Comparison of ENCODE assay signal across 8 cellular contexts in the genomic region with DNA sequence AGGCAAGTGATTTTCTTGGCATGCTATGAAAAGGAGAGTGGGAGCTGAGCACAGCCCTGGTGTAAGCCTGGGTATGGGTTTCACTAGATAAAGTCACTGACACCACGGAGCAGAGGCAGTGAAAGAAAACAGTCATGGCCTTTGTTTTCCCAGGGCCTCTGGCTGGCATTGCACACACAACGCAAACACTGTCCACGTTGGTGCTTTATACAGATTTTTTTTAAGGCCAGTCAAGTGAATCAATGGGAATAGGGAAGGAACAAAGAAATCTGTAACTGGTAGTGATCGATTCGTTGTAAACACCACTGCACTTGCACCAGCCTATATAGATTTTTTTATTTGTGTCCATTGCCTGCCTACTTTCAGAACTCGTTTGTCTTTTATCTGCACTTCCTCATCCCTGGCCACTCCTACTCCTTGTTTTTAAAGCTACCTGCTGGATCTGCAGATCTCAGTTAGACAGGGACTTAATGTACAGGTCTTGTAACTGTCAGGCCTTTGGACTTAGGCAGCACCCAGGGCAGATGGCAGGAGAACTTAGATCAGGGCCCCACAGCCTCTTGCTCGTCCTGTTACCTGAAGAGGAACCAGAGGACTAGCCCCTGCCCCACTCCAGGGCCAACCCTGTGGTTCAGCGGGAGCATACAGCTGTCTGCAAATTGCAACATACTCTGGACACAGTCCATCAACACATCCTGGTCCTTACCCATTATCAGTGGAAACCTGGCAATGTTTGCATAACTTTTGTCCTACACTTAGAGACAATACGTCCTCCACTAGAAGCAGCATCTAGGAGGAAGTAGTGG. TPM values are rescaled to one million over a fixed set of nuclear protein-coding genes. Genes with fewer than 3 reads are reported as not detected.
A peak's percentile ranks its signal among the peaks of the same experiment; 100 is the strongest.
DNase-seq lines count a peak whose midpoint lies in the region; ATAC-seq and TF ChIP-seq lines count a peak whose summit lies in the region.

No MANE protein-coding gene starts in this region.

- H3K4me3 ChIP-seq in OCI-LY1 (ENCODE audit: low read depth, low read length, poor library complexity, severe bottlenecking) = no peak overlapping the region
- no peak overlapping the region for H3K4me3 ChIP-seq in muscle layer of duodenum (ENCODE audit: low read depth in 1 of 2, low read length in 2 of 2)

- no peaks in the 10 kb centered on the region for H3K79me2 ChIP-seq in OCI-LY1 (ENCODE audit: insufficient read depth, low read length)

- H3K9ac ChIP-seq in OCI-LY1 (ENCODE audit: low read length) = no peak overlapping the region

- 0 out of 2 replicates have a peak overlapping the region, but pooled peaks have one; percentile 7 for H2AFZ ChIP-seq in OCI-LY1 (ENCODE audit: low read length)

- H3K27me3 Mint-ChIP-seq in endothelial cell (ENCODE audit: unreplicated experiment) = no peaks in the 10 kb centered on the region
- no peaks in the 10 kb centered on the region for H3K27me3 Mint-ChIP-seq in CD4-positive, alpha-beta T cell

- no peak overlapping the region for H3K4me3 Mint-ChIP-seq in endothelial cell (ENCODE audit: unreplicated experiment)
- H3K4me3 Mint-ChIP-seq in CD4-positive, alpha-beta T cell = no peak overlapping the region

- no peak for TF ChIP-seq CTCF in OCI-LY1 (IDR thresholded peaks at IDR 0.05; ENCODE audit: low read length)
- TF ChIP-seq CTCF in endothelial cell (IDR thresholded peaks at IDR 0.05; ENCODE audit: unreplicated experiment) = no peak
- TF ChIP-seq CTCF in CD4-positive, alpha-beta T cell (IDR thresholded peaks at IDR 0.05) = no peak

- H3K36me3 ChIP-seq in OCI-LY1 (ENCODE audit: insufficient read depth, low read length) (no peaks in the 10 kb centered on the region), muscle layer of duodenum (ENCODE audit: control insufficient read depth in 1 of 2, insufficient read depth in 2 of 2, low read length in 2 of 2) (no peaks in the 10 kb centered on the region)

- H3K4me1 Mint-ChIP-seq in endothelial cell (ENCODE audit: unreplicated experiment) = peaks cover 52% of the 10 kb centered on the region
- H3K4me1 Mint-ChIP-seq in CD4-positive, alpha-beta T cell (ENCODE audit: low read depth) = peaks cover 7% of the 10 kb centered on the region

- no peak for ATAC-seq in GM21447 (IDR thresholded peaks at IDR 0.05; ENCODE audit: unreplicated experiment)
- ATAC-seq in CD4-positive, alpha-beta T cell (ENCODE audit: poor library complexity) = no peak

- DNase-seq in GDM1 (lab: John Stamatoyannopoulos, UW) (peak; percentile 7), endothelial cell (ENCODE audit: low spot score) (peak; percentile 27), GM19240 (ENCODE audit: insufficient read length, low spot score) (no peak)
- no peak for DNase-seq in stimulated activated CD8-positive, alpha-beta memory T cell treated with anti-CD3 and anti-CD28 coated beads, Interleukin-4, amount 100 ng/mL, for 48 hours
- no peak for DNase-seq in CD4-positive, alpha-beta T cell

- intact Hi-C loops in CD4-positive, alpha-beta T cell (cut with DNase I, micrococcal nuclease) = loop anchor here (5.0 kb wide), 2 partner anchors 33 to 83 kb away; a partner anchor contains a TSS

- peaks cover 17% of the 10 kb centered on the region for H3K4me1 ChIP-seq in OCI-LY1 (ENCODE audit: insufficient read depth, low read length, severe bottlenecking)
- H3K4me1 ChIP-seq in muscle layer of duodenum (ENCODE audit: control insufficient read depth in 1 of 2, insufficient read depth in 2 of 2, low read length in 2 of 2) = peaks cover 16 to 18% of the 10 kb centered on the region in 2 donors

- no peak overlapping the region for H3K4me2 ChIP-seq in OCI-LY1 (ENCODE audit: low read length)

- H3K27me3 ChIP-seq in OCI-LY1 (ENCODE audit: insufficient read depth, low read length) (no peaks in the 10 kb centered on the region), muscle layer of duodenum (ENCODE audit: low read depth, low read length) (no peaks in the 10 kb centered on the region)
- no peaks in the 10 kb centered on the region for H3K27me3 ChIP-seq in CD4-positive, alpha-beta T cell (ENCODE audit: control insufficient read depth, insufficient read depth, low read length)

- H3K9me3 ChIP-seq in OCI-LY1 (ENCODE audit: low read length) (no peaks in the 10 kb centered on the region), muscle layer of duodenum (ENCODE audit: control insufficient read depth in 1 of 2, low read length in 2 of 2) (no peaks in the 10 kb centered on the region)
- no peaks in the 10 kb centered on the region for H3K9me3 ChIP-seq in CD4-positive, alpha-beta T cell (ENCODE audit: control insufficient read depth, low read length)

- POLR2A ChIA-PET in CD4-positive, alpha-beta T cell (lab: Charles Lee) = interaction anchor here (1.2 kb wide), 1 partner anchor 21 kb away, joined by 3 read pairs; no protein-coding TSS in a partner anchor

- H3F3A ChIP-seq in OCI-LY1 (ENCODE audit: insufficient read depth, low read length) = no peaks in the 10 kb centered on the region

- no peaks in the 10 kb centered on the region for H3K36me3 Mint-ChIP-seq in endothelial cell (ENCODE audit: low read depth, unreplicated experiment)
- no peaks in the 10 kb centered on the region for H3K36me3 Mint-ChIP-seq in CD4-positive, alpha-beta T cell (ENCODE audit: low read depth)

- no peaks in the 10 kb centered on the region for H3K9me3 Mint-ChIP-seq in endothelial cell (ENCODE audit: unreplicated experiment)
- no peaks in the 10 kb centered on the region for H3K9me3 Mint-ChIP-seq in CD4-positive, alpha-beta T cell

- H3K27ac Mint-ChIP-seq in endothelial cell (ENCODE audit: unreplicated experiment) = peak overlapping the region; percentile 92
- no peak overlapping the region for H3K27ac Mint-ChIP-seq in CD4-positive, alpha-beta T cell

- H3K27ac ChIP-seq in OCI-LY1 (ENCODE audit: low read depth, low read length, poor library complexity, severe bottlenecking) (no peak overlapping the region), muscle layer of duodenum (ENCODE audit: low read length) (peak overlapping the region; percentile 67)
- H3K27ac ChIP-seq in CD4-positive, alpha-beta T cell (ENCODE audit: low read depth, low read length) = no peak overlapping the region

- CTCF ChIA-PET in CD4-positive, alpha-beta T cell (lab: Charles Lee) = interaction anchor here (1.7 kb wide), 1 partner anchor 8 kb away, joined by 5 read pairs; no protein-coding TSS in a partner anchor

- H4K20me1 ChIP-seq in OCI-LY1 (ENCODE audit: insufficient read depth, low read length) = no peaks in the 10 kb centered on the region

- no peaks in the 10 kb centered on the region for H3K9me2 ChIP-seq in OCI-LY1 (ENCODE audit: low read depth, low read length)

RNA-seq across cellular contexts. Expression of a gene that starts 10.6 kb away (rescaled TPM):
- total RNA-seq in endothelial cell (ENCODE audit: unreplicated experiment) = not detected
- total RNA-seq in CD4-positive, alpha-beta T cell = not detected

RNA-seq across cellular contexts. Expression of a gene that starts 34.2 kb away (rescaled TPM):
- 119 TPM for total RNA-seq in endothelial cell (ENCODE audit: unreplicated experiment)
- 10 to 100 TPM; 26.2 to 30.7 TPM for total RNA-seq in CD4-positive, alpha-beta T cell

RNA-seq across cellular contexts. Expression of a gene that starts 52.7 kb away (rescaled TPM):
- total RNA-seq in endothelial cell (ENCODE audit: unreplicated experiment) = 150 TPM
- total RNA-seq in CD4-positive, alpha-beta T cell = 10 to 100 TPM; 32.9 to 36.5 TPM

Comparison
In these comparisons a context has a peak if more than half of its experiments do, and no peak if none do; other contexts are left out.
1. DNase-seq: peak in GDM1 (single experiment) and endothelial cell (single experiment); none in stimulated activated CD8-positive, alpha-beta memory T cell treated with anti-CD3 and anti-CD28 coated beads, Interleukin-4, amount 100 ng/mL, for 48 hours (single experiment), CD4-positive, alpha-beta T cell (0 of 10) and GM19240 (single experiment).